In genomic region chr17:19646788-19647696, GRCh38 we compare ENCODE assay signal across 8 cellular contexts. TPM values are rescaled to one million over a fixed set of nuclear protein-coding genes. Genes with fewer than 3 reads are reported as not detected.
A peak's percentile ranks its signal among the peaks of the same experiment; 100 is the strongest.
DNase-seq lines count a peak whose midpoint lies in the region; ATAC-seq and TF ChIP-seq lines count a peak whose summit lies in the region.

No MANE protein-coding gene starts in this region.

- TF ChIP-seq POLR2A in ovary (IDR thresholded peaks at IDR 0.05) = no peak

- peak overlapping the region; percentile 96; the same call in 1 of the 2 replicates for H3K4me2 ChIP-seq in SK-N-SH

- CTCF ChIA-PET in SK-N-SH (lab: Yijun Ruan, JAX) = interaction anchor here (0.6 to 3.6 kb wide), 10 partner anchors 30 to 284 kb away, joined by 3 to 32 read pairs (median 4); partner anchors contain the start of genes B9D1 and SLC47A1

- H3K27ac ChIP-seq in SK-N-SH (ENCODE audit: low read depth in 2 of 2, low read length in 1 of 2) (peak overlapping the region; percentile 16 to 52; a peak in 2 of 4 replicates), SJCRH30 (peak overlapping the region; percentile 93), esophagus (ENCODE audit: low read depth in 2 of 2, low read length in 1 of 2) (peak overlapping the region; percentile 97 to 98), ovary (peak overlapping the region; percentile 75 to 96)

- H3K9me2 ChIP-seq in SK-N-SH = no peaks in the 10 kb centered on the region

- ATAC-seq in SK-N-SH treated with all-trans-retinoic acid at 6 μM for 48 hours (no peak), GM21447 (IDR thresholded peaks at IDR 0.05; ENCODE audit: unreplicated experiment) (no peak), GM21786 (IDR thresholded peaks at IDR 0.05; ENCODE audit: unreplicated experiment) (no peak)

- TF ChIP-seq CTCF in SK-N-SH (IDR thresholded peaks at IDR 0.05) = no peak
- TF ChIP-seq CTCF in ovary (IDR thresholded peaks at IDR 0.05) = no peak

- H3K4me3 ChIP-seq in SK-N-SH (ENCODE audit: low read depth in 2 of 2, low read length in 1 of 2) (no peak overlapping the region), SJCRH30 (peak overlapping the region; percentile 71), esophagus (ENCODE audit: low read depth in 1 of 2, low read length in 2 of 2) (no peak overlapping the region), ovary (no peak overlapping the region)

- H3K36me3 ChIP-seq in SK-N-SH (replicated peaks in 1 of 2; ENCODE audit: control insufficient read depth in 1 of 2, insufficient read depth in 2 of 2, low read length in 1 of 2) (no peaks in the 10 kb centered on the region), SJCRH30 (peaks cover 4% of the 10 kb centered on the region; the same call in 1 of the 2 replicates), esophagus (ENCODE audit: control insufficient read depth in 2 of 2, insufficient read depth in 2 of 2, low read length in 1 of 2) (no peaks in the 10 kb centered on the region), ovary (no peaks in the 10 kb centered on the region)

- DNase-seq in SK-N-SH (no peak), SJCRH30 (peak in 1 of 2 experiments; percentile 34), ovary (peak in 3 of 5 donors; percentile 20 to 46 (median 32)), foreskin melanocyte (no peak)

- H3F3A ChIP-seq in SK-N-SH (replicated peaks; ENCODE audit: insufficient read depth) = peaks cover 6% of the 10 kb centered on the region

- TF ChIP-seq RAD21 in SK-N-SH (IDR thresholded peaks at IDR 0.05; ENCODE audit: low read length) = no peak

- H3K27me3 ChIP-seq in SK-N-SH (ENCODE audit: insufficient read depth) (no peaks in the 10 kb centered on the region), SJCRH30 (no peaks in the 10 kb centered on the region), esophagus (ENCODE audit: control insufficient read depth in 1 of 2, insufficient read depth in 2 of 2, low read length in 2 of 2) (no peaks in the 10 kb centered on the region), ovary (no peaks in the 10 kb centered on the region)

- H3K4me1 ChIP-seq in SK-N-SH (ENCODE audit: control insufficient read depth in 1 of 2, insufficient read depth in 2 of 2, low read depth in 1 of 2, low read length in 1 of 2) = peaks cover 14 to 31% of the 10 kb centered on the region in 2 experiments
- H3K4me1 ChIP-seq in SJCRH30 = peaks cover 16% of the 10 kb centered on the region
- H3K4me1 ChIP-seq in esophagus (ENCODE audit: control insufficient read depth in 2 of 2, insufficient read depth in 2 of 2, low read length in 1 of 2) = peaks cover 3 to 5% of the 10 kb centered on the region in 2 donors
- H3K4me1 ChIP-seq in ovary (ENCODE audit: insufficient read depth) = peaks cover 17% of the 10 kb centered on the region

- WGBS in SK-N-SH (ENCODE audit: low lambda C conversion rate) = 66% methylated on average over 4 of the region's 4 CpGs
- 52 to 55% methylated on average over 4 of the region's 4 CpGs for WGBS in esophagus, 2 donors
- WGBS in ovary, 3 donors = 53 to 66% (median 63%) methylated on average over 4 of the region's 4 CpGs

- no peak for TF ChIP-seq EP300 in SK-N-SH (IDR thresholded peaks at IDR 0.05; ENCODE audit: borderline replicate concordance in 1 of 2, low read depth in 1 of 2, low read length in 1 of 2)
- TF ChIP-seq EP300 in ovary (IDR thresholded peaks at IDR 0.05) = peak; percentile 35

- no peak overlapping the region for H3K9ac ChIP-seq in SK-N-SH

- peak overlapping the region; percentile 85 for H2AFZ ChIP-seq in SK-N-SH (ENCODE audit: low read depth)

- intact Hi-C loops in ovary (cut with DNase I) = loop anchor here in 2 of 4 donors (5.0 to 10.0 kb wide), 2 partner anchors 98 to 135 kb away; partner anchors contain the start of gene ALDH3A1 (in 1 of the 2)

- H3K79me2 ChIP-seq in SK-N-SH (ENCODE audit: insufficient read depth) = peaks cover 28% of the 10 kb centered on the region

- H3K9me3 ChIP-seq in SK-N-SH = no peaks in the 10 kb centered on the region
- no peaks in the 10 kb centered on the region for H3K9me3 ChIP-seq in SJCRH30 (replicated peaks)
- no peaks in the 10 kb centered on the region for H3K9me3 ChIP-seq in esophagus (ENCODE audit: control insufficient read depth in 2 of 2, insufficient read depth in 1 of 2, low read depth in 1 of 2, low read length in 1 of 2)
- H3K9me3 ChIP-seq in ovary = no peaks in the 10 kb centered on the region

- POLR2A ChIA-PET in SK-N-SH (lab: Yijun Ruan, JAX) = interaction anchor here (0.6 to 1.3 kb wide), 7 partner anchors 11 to 129 kb away, joined by 3 to 4 read pairs (median 3); no protein-coding TSS in a partner anchor

- H4K20me1 ChIP-seq in SK-N-SH (ENCODE audit: insufficient read depth) = no peaks in the 10 kb centered on the region

TF ChIP-seq in SK-N-SH, 30 proteins besides CTCF, POLR2A, EP300 and RAD21 (continues in another document):
- no peak for TF ChIP-seq FOXJ3 (CRISPR knock-in tag; IDR thresholded peaks at IDR 0.05)
- TF ChIP-seq MXI1 (IDR thresholded peaks at IDR 0.05; ENCODE audit: low read depth, low read length) = no peak
- no peak for TF ChIP-seq ELF1 (IDR thresholded peaks at IDR 0.05)
- no peak for TF ChIP-seq SMC3 (IDR thresholded peaks at IDR 0.05; ENCODE audit: low read depth, low read length)
- TF ChIP-seq, protein P1, sequence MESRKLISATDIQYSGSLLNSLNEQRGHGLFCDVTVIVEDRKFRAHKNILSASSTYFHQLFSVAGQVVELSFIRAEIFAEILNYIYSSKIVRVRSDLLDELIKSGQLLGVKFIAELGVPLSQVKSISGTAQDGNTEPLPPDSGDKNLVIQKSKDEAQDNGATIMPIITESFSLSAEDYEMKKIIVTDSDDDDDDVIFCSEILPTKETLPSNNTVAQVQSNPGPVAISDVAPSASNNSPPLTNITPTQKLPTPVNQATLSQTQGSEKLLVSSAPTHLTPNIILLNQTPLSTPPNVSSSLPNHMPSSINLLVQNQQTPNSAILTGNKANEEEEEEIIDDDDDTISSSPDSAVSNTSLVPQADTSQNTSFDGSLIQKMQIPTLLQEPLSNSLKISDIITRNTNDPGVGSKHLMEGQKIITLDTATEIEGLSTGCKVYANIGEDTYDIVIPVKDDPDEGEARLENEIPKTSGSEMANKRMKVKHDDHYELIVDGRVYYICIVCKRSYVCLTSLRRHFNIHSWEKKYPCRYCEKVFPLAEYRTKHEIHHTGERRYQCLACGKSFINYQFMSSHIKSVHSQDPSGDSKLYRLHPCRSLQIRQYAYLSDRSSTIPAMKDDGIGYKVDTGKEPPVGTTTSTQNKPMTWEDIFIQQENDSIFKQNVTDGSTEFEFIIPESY (IDR thresholded peaks at IDR 0.05; ENCODE audit: borderline replicate concordance, low read depth) = no peak
- TF ChIP-seq, protein P2, sequence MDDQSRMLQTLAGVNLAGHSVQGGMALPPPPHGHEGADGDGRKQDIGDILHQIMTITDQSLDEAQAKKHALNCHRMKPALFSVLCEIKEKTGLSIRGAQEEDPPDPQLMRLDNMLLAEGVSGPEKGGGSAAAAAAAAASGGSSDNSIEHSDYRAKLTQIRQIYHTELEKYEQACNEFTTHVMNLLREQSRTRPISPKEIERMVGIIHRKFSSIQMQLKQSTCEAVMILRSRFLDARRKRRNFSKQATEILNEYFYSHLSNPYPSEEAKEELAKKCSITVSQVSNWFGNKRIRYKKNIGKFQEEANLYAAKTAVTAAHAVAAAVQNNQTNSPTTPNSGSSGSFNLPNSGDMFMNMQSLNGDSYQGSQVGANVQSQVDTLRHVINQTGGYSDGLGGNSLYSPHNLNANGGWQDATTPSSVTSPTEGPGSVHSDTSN (IDR thresholded peaks at IDR 0.05) = peak; percentile 71
- TF ChIP-seq GATA2 (CRISPR knock-in tag; IDR thresholded peaks at IDR 0.05) = no peak
- no peak for TF ChIP-seq EZH2phosphoT487 (IDR thresholded peaks at IDR 0.05; ENCODE audit: borderline replicate concordance, low read depth)

TF ChIP-seq in SK-N-SH treated with all-trans-retinoic acid at 6 μM for 48 hours, 23 proteins besides CTCF, POLR2A, EP300 and RAD21:
- no peak for TF ChIP-seq BACH2 (CRISPR knock-in tag; IDR thresholded peaks at IDR 0.05; ENCODE audit: borderline replicate concordance)
- TF ChIP-seq ISL1 (CRISPR knock-in tag; IDR thresholded peaks at IDR 0.05) = no peak
- TF ChIP-seq ZC3H10 (CRISPR knock-in tag; IDR thresholded peaks at IDR 0.05) = no peak

RNA-seq across cellular contexts. Expression of gene ALDH3A2, which starts 1.5 kb away (rescaled TPM):
- polyA plus RNA-seq in SK-N-SH (2012; rRNA removed) (16.6 and 23.3 TPM in 2 replicates), esophagus (100 to 1,000 TPM in 1 of 2 donors, 10 to 100 TPM in 1; 77.3 to 106 TPM), ovary (100 to 1,000 TPM in 1 of 2 donors, 10 to 100 TPM in 1; 31.1 to 126 TPM)
- polyA plus RNA-seq in SK-N-SH (2012; cell fraction: cytosol; rRNA removed) = 19.0 and 20.2 TPM in 2 replicates
- 44.9 and 65.6 TPM in 2 replicates for polyA plus RNA-seq in SK-N-SH (2012; cell fraction: nucleus; rRNA removed)
- 117 and 135 TPM in 2 replicates for total RNA-seq in SJCRH30 (2014; rRNA removed; shearing (Covaris generic))
- total RNA-seq in ovary = 100 to 1,000 TPM in 1 of 7 donors, 10 to 100 TPM in 6; 48.0 to 109 (median 74.6) TPM

Comparison
In these comparisons a context has a peak if more than half of its experiments do, and no peak if none do; other contexts are left out.
1. DNase-seq: peak in ovary (3 of 5); none in SK-N-SH (single experiment) and foreskin melanocyte (single experiment).
2. H3K27ac ChIP-seq: peak in every context shown above with its lines; median percentile 98 in esophagus; 93 in SJCRH30; 86 in ovary; 34 in SK-N-SH.